In the genomic region with DNA sequence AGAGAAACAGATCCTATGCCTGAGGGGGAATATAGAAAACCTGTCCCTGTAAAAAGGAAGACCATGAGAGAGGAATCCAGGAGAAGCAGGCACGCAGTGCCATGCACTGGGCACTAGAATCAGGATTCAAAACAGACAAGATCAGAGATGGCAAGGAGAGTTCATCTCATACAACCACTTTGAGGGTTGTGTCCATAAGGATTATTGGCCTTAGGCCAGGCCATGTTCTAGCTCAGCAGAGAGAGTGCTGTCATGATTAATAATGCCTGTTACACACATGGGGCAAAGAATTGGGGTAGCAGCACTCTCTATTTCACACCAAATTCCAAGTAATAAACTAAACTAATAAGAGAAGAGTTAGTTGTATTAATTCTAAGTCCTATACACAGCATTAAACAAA, we compare ENCODE assay signal across 19 cellular contexts. TPM values are rescaled to one million over a fixed set of nuclear protein-coding genes. Genes with fewer than 3 reads are reported as not detected.
DNase-seq lines count a peak whose midpoint lies in the region; ATAC-seq and TF ChIP-seq lines count a peak whose summit lies in the region.
"Had no signal": no experiment of that assay in that cellular context is flagged by ENCODE, and none has a peak within 500 bp of the region (broad histone marks: within the 10 kb centered on the region; RNA-seq: fewer than 3 reads in every experiment).

No MANE protein-coding gene starts in this region.

- H3K9me3 Mint-ChIP-seq in activated naive CD8-positive, alpha-beta T cell treated with anti-CD3 and anti-CD28 coated beads, Interleukin-2, amount 50 U/mL, for 24 hours = no peaks in the 10 kb centered on the region
- no peaks in the 10 kb centered on the region for H3K9me3 Mint-ChIP-seq in activated naive CD8-positive, alpha-beta T cell treated with anti-CD3 and anti-CD28 coated beads for 36 hours
- H3K9me3 Mint-ChIP-seq in glutamatergic neuron (ENCODE audit: unreplicated experiment) = no peaks in the 10 kb centered on the region
- no peaks in the 10 kb centered on the region for H3K9me3 Mint-ChIP-seq in CD4-positive, alpha-beta memory T cell

- TF ChIP-seq RAD21 in SK-N-SH (IDR thresholded peaks at IDR 0.05; ENCODE audit: low read length) = no peak

- no peaks in the 10 kb centered on the region for H3K9me3 ChIP-seq in SK-N-SH
- no peaks in the 10 kb centered on the region for H3K9me3 ChIP-seq in CD4-positive, alpha-beta memory T cell (ENCODE audit: control insufficient read depth in 1 of 2, low read length in 2 of 2)
- H3K9me3 ChIP-seq: SJSA1 had no signal

- TF ChIP-seq CTCF in SK-N-SH (IDR thresholded peaks at IDR 0.05) (no peak), glutamatergic neuron (IDR thresholded peaks at IDR 0.05; ENCODE audit: partially characterized antibody, unreplicated experiment) (no peak)

- no peak overlapping the region for H3K4me2 ChIP-seq in SK-N-SH
- H3K4me2 ChIP-seq: PC-9 had no signal

- peaks cover 0 to 6% of the 10 kb centered on the region in 2 experiments; a peak in 3 of 4 replicates for H3K4me1 ChIP-seq in SK-N-SH (ENCODE audit: control insufficient read depth in 1 of 2, insufficient read depth in 2 of 2, low read depth in 1 of 2, low read length in 1 of 2)
- H3K4me1 ChIP-seq in CD4-positive, alpha-beta memory T cell (ENCODE audit: insufficient read depth, low read length) = peaks cover 29% of the 10 kb centered on the region
- H3K4me1 ChIP-seq: SJSA1 had no signal

- no peak for DNase-seq in activated naive CD8-positive, alpha-beta T cell treated with anti-CD3 and anti-CD28 coated beads, Interleukin-2, amount 50 U/mL, for 24 hours
- no peak for DNase-seq in activated naive CD8-positive, alpha-beta T cell treated with anti-CD3 and anti-CD28 coated beads for 36 hours
- peak; percentile 31 for DNase-seq in NCI-H2029 treated with DMSO at 0.1 percent for 48 hours (lab: John Stamatoyannopoulos, UW)
- DNase-seq in SK-N-SH = peak; percentile 40
- no peak for DNase-seq in glutamatergic neuron
- DNase-seq in activated naive CD4-positive, alpha-beta T cell treated with anti-CD3 and anti-CD28 coated beads, Interleukin-2, amount 50 U/mL, for 16 hours = no peak
- no peak for DNase-seq in activated CD8-positive, alpha-beta memory T cell treated with anti-CD3 and anti-CD28 coated beads for 24 hours
- no peak for DNase-seq in CD4-positive, alpha-beta memory T cell
- DNase-seq: DMS153, GF-D8, HCEC 1CT, NCI-H187, NCI-H2171 treated with DMSO at 0.1 percent for 48 hours, NCI-H774, PC-9, SW 1271, T-helper 2 cell had no signal

- H3K27me3 Mint-ChIP-seq in activated naive CD8-positive, alpha-beta T cell treated with anti-CD3 and anti-CD28 coated beads, Interleukin-2, amount 50 U/mL, for 24 hours = no peaks in the 10 kb centered on the region
- no peaks in the 10 kb centered on the region for H3K27me3 Mint-ChIP-seq in activated naive CD8-positive, alpha-beta T cell treated with anti-CD3 and anti-CD28 coated beads for 36 hours
- peaks cover 2% of the 10 kb centered on the region for H3K27me3 Mint-ChIP-seq in glutamatergic neuron (ENCODE audit: unreplicated experiment)
- H3K27me3 Mint-ChIP-seq in CD4-positive, alpha-beta memory T cell = no peaks in the 10 kb centered on the region

- H3K9me2 ChIP-seq in SK-N-SH = no peaks in the 10 kb centered on the region

- H3K4me3 Mint-ChIP-seq in activated naive CD8-positive, alpha-beta T cell treated with anti-CD3 and anti-CD28 coated beads, Interleukin-2, amount 50 U/mL, for 24 hours = no peak overlapping the region
- H3K4me3 Mint-ChIP-seq in activated naive CD8-positive, alpha-beta T cell treated with anti-CD3 and anti-CD28 coated beads for 36 hours = no peak overlapping the region
- H3K4me3 Mint-ChIP-seq in glutamatergic neuron (ENCODE audit: unreplicated experiment) = peak overlapping the region; percentile 36
- no peak overlapping the region for H3K4me3 Mint-ChIP-seq in CD4-positive, alpha-beta memory T cell

- POLR2A ChIA-PET in SK-N-SH (lab: Yijun Ruan, JAX) = no interaction called here
- POLR2A ChIA-PET in CD4-positive, alpha-beta memory T cell (lab: Charles Lee; ENCODE audit: partially characterized antibody) = interaction anchor here (1.8 kb wide), 1 partner anchor 28 kb away, joined by 10 read pairs; the partner anchor contains the start of gene EZH2

- H4K20me1 ChIP-seq in SK-N-SH (ENCODE audit: insufficient read depth) = peaks cover 89% of the 10 kb centered on the region

- no peaks in the 10 kb centered on the region for H3K36me3 ChIP-seq in SK-N-SH (replicated peaks in 1 of 2; ENCODE audit: control insufficient read depth in 1 of 2, insufficient read depth in 2 of 2, low read length in 1 of 2)
- no peaks in the 10 kb centered on the region for H3K36me3 ChIP-seq in CD4-positive, alpha-beta memory T cell (ENCODE audit: insufficient read depth, low read length)
- H3K36me3 ChIP-seq: SJSA1 had no signal

- 96% methylated on average over 1 of the region's 1 CpG for WGBS in SK-N-SH (ENCODE audit: low lambda C conversion rate)

- intact Hi-C loops in CD4-positive, alpha-beta memory T cell (cut with micrococcal nuclease) = loop anchor here (5.0 kb wide), 1 partner anchor 353 kb away; no protein-coding TSS in a partner anchor

- peak overlapping the region; percentile 18 for H3K27ac Mint-ChIP-seq in activated naive CD8-positive, alpha-beta T cell treated with anti-CD3 and anti-CD28 coated beads, Interleukin-2, amount 50 U/mL, for 24 hours
- no peak overlapping the region for H3K27ac Mint-ChIP-seq in activated naive CD8-positive, alpha-beta T cell treated with anti-CD3 and anti-CD28 coated beads for 36 hours
- H3K27ac Mint-ChIP-seq in glutamatergic neuron (ENCODE audit: unreplicated experiment) = peak overlapping the region; percentile 52
- peak overlapping the region in 2 of 7 donors; percentile 37 to 68 for H3K27ac Mint-ChIP-seq in CD4-positive, alpha-beta memory T cell

- no peak overlapping the region for H2AFZ ChIP-seq in SK-N-SH (ENCODE audit: low read depth)
- H2AFZ ChIP-seq: PC-9 had no signal

- H3K4me1 Mint-ChIP-seq in activated naive CD8-positive, alpha-beta T cell treated with anti-CD3 and anti-CD28 coated beads, Interleukin-2, amount 50 U/mL, for 24 hours = peaks cover 35% of the 10 kb centered on the region
- peaks cover 34% of the 10 kb centered on the region for H3K4me1 Mint-ChIP-seq in activated naive CD8-positive, alpha-beta T cell treated with anti-CD3 and anti-CD28 coated beads for 36 hours
- H3K4me1 Mint-ChIP-seq in glutamatergic neuron (ENCODE audit: low read depth, unreplicated experiment) = peaks cover 25% of the 10 kb centered on the region
- H3K4me1 Mint-ChIP-seq in CD4-positive, alpha-beta memory T cell = peaks cover 15 to 26% (median 19%) of the 10 kb centered on the region in 4 donors

- no peak overlapping the region for H3K27ac ChIP-seq in SK-N-SH (ENCODE audit: low read depth in 2 of 2, low read length in 1 of 2)
- H3K27ac ChIP-seq in CD4-positive, alpha-beta memory T cell (ENCODE audit: low read depth, low read length) = no peak overlapping the region
- H3K27ac ChIP-seq: C4-2B, PC-9, SJSA1 had no signal

- ATAC-seq in activated naive CD8-positive, alpha-beta T cell treated with anti-CD3 and anti-CD28 coated beads, Interleukin-2, amount 50 U/mL, for 24 hours = no peak

- peaks cover 99% of the 10 kb centered on the region for H3K79me2 ChIP-seq in SK-N-SH (ENCODE audit: insufficient read depth)

- no peak for TF ChIP-seq EP300 in SK-N-SH (IDR thresholded peaks at IDR 0.05; ENCODE audit: borderline replicate concordance in 1 of 2, low read depth in 1 of 2, low read length in 1 of 2)

- no peaks in the 10 kb centered on the region for H3K27me3 ChIP-seq in SK-N-SH (ENCODE audit: insufficient read depth)
- H3K27me3 ChIP-seq in CD4-positive, alpha-beta memory T cell (ENCODE audit: insufficient read depth, low read length) = no peaks in the 10 kb centered on the region
- H3K27me3 ChIP-seq: SJSA1 had no signal

- no peak overlapping the region for H3K4me3 ChIP-seq in SK-N-SH (ENCODE audit: low read depth in 2 of 2, low read length in 1 of 2)
- no peak overlapping the region for H3K4me3 ChIP-seq in CD4-positive, alpha-beta memory T cell (ENCODE audit: low read length in 2 of 2)
- H3K4me3 ChIP-seq: PC-9, SJSA1 had no signal

- peaks cover 11% of the 10 kb centered on the region for H3F3A ChIP-seq in SK-N-SH (replicated peaks; ENCODE audit: insufficient read depth)

- CTCF ChIA-PET in SK-N-SH (lab: Yijun Ruan, JAX) = interaction anchor here (0.6 to 3.1 kb wide), 15 partner anchors 9 to 150 kb away, joined by 3 to 37 read pairs (median 11); partner anchors contain the start of gene EZH2
- CTCF ChIA-PET in CD4-positive, alpha-beta memory T cell (lab: Charles Lee; ENCODE audit: partially characterized antibody) = interaction anchor here (0.8 to 4.4 kb wide), 7 partner anchors 9 to 280 kb away, joined by 3 to 65 read pairs (median 21); no protein-coding TSS in a partner anchor

- H3K36me3 Mint-ChIP-seq in activated naive CD8-positive, alpha-beta T cell treated with anti-CD3 and anti-CD28 coated beads, Interleukin-2, amount 50 U/mL, for 24 hours (ENCODE audit: low read depth) = peaks cover 11% of the 10 kb centered on the region
- H3K36me3 Mint-ChIP-seq in activated naive CD8-positive, alpha-beta T cell treated with anti-CD3 and anti-CD28 coated beads for 36 hours = peaks cover 14% of the 10 kb centered on the region
- H3K36me3 Mint-ChIP-seq in glutamatergic neuron (ENCODE audit: unreplicated experiment) = no peaks in the 10 kb centered on the region
- H3K36me3 Mint-ChIP-seq in CD4-positive, alpha-beta memory T cell = no peaks in the 10 kb centered on the region

- H3K9ac ChIP-seq in SK-N-SH = no peak overlapping the region

TF ChIP-seq in SK-N-SH, 30 proteins besides CTCF, POLR2A, EP300 and RAD21:
- TF ChIP-seq GATA2 (CRISPR knock-in tag; IDR thresholded peaks at IDR 0.05) = 0 out of 2 replicates have a peak, but pooled peaks have one; percentile 13
- no peak for TF ChIP-seq ELF1 (IDR thresholded peaks at IDR 0.05)

RNA-seq across cellular contexts. Expression of gene EZH2, which starts 29.1 kb away (rescaled TPM):
- 100 to 1,000 TPM; 109 to 111 TPM for total RNA-seq in activated naive CD8-positive, alpha-beta T cell treated with anti-CD3 and anti-CD28 coated beads for 36 hours
- polyA plus RNA-seq in SK-N-SH (2012; rRNA removed) = 30.6 and 32.7 TPM in 2 replicates
- 27.1 and 28.1 TPM in 2 replicates for polyA plus RNA-seq in SK-N-SH (2012; cell fraction: cytosol; rRNA removed)
- polyA plus RNA-seq in SK-N-SH (2012; cell fraction: nucleus; rRNA removed) = 56.9 and 84.1 TPM in 2 replicates
- total RNA-seq in glutamatergic neuron (ENCODE audit: unreplicated experiment) = 314 TPM
- total RNA-seq in CD4-positive, alpha-beta memory T cell = 10 to 100 TPM; 10.6 to 11.3 TPM
- 1 to 10 TPM; 4.3 to 4.5 TPM for polyA plus RNA-seq in CD4-positive, alpha-beta memory T cell

Comparison
In these comparisons a context has a peak if more than half of its experiments do, and no peak if none do; other contexts are left out.
1. DNase-seq: peak in NCI-H2029 treated with DMSO at 0.1 percent for 48 hours (single experiment) and SK-N-SH (single experiment); none in activated naive CD8-positive, alpha-beta T cell treated with anti-CD3 and anti-CD28 coated beads, Interleukin-2, amount 50 U/mL, for 24 hours (single experiment), activated naive CD8-positive, alpha-beta T cell treated with anti-CD3 and anti-CD28 coated beads for 36 hours (single experiment), glutamatergic neuron (single experiment), activated naive CD4-positive, alpha-beta T cell treated with anti-CD3 and anti-CD28 coated beads, Interleukin-2, amount 50 U/mL, for 16 hours (single experiment), activated CD8-positive, alpha-beta memory T cell treated with anti-CD3 and anti-CD28 coated beads for 24 hours (single experiment) and CD4-positive, alpha-beta memory T cell (0 of 5).
2. RNA of gene EZH2, which starts 29.1 kb away (total RNA-seq): 314 TPM in glutamatergic neuron (single experiment) and 109 to 111 TPM in activated naive CD8-positive, alpha-beta T cell treated with anti-CD3 and anti-CD28 coated beads for 36 hours; 10.6 to 11.3 TPM in CD4-positive, alpha-beta memory T cell; every median in the first group is over 4 times any median in the second.